18 cellular contexts compared by ENCODE assay signal in genomic region chr7:85583225-85583672, GRCh38.
DNase-seq lines count a peak whose midpoint lies in the region; TF ChIP-seq lines count a peak whose summit lies in the region.
"Had no signal": no experiment of that assay in that cellular context is flagged by ENCODE, and none has a peak within 500 bp of the region (broad histone marks: within the 10 kb centered on the region; RNA-seq: fewer than 3 reads in every experiment).

No MANE protein-coding gene starts in this region.

- WGBS in SK-N-SH (ENCODE audit: low lambda C conversion rate) = 13% methylated on average over 1 of the region's 1 CpG

- H3K27me3 ChIP-seq in BE2C (no peaks in the 10 kb centered on the region), SK-N-SH (ENCODE audit: insufficient read depth) (no peaks in the 10 kb centered on the region), neural cell (ENCODE audit: insufficient read depth, low read depth, low read length) (no peaks in the 10 kb centered on the region)
- H3K27me3 ChIP-seq: BLaER1 treated with 17β-estradiol and CSF1 and Interleukin-3, amounts not matched to agents 10 nM and 100 nM had no signal

- POLR2A ChIA-PET in SK-N-SH (lab: Yijun Ruan, JAX) = no interaction called here

- peak overlapping the region in 1 of 2 experiments; percentile 64; a peak in 1 of 4 replicates for H3K27ac ChIP-seq in SK-N-SH (ENCODE audit: low read depth in 2 of 2, low read length in 1 of 2)
- H3K27ac ChIP-seq in neural cell (ENCODE audit: low read length) = no peak overlapping the region
- H3K27ac ChIP-seq: 22Rv1; BLaER1 treated with 17β-estradiol and CSF1 and Interleukin-3, amounts not matched to agents 10 nM and 100 nM had no signal

- H3K9ac ChIP-seq in SK-N-SH (no peak overlapping the region), neural cell (ENCODE audit: low read length) (no peak overlapping the region)
- H3K9ac ChIP-seq: BLaER1 treated with 17β-estradiol and CSF1 and Interleukin-3, amounts not matched to agents 10 nM and 100 nM had no signal

- H4K20me1 ChIP-seq in SK-N-SH (ENCODE audit: insufficient read depth) (no peaks in the 10 kb centered on the region), neural cell (ENCODE audit: insufficient read depth) (no peaks in the 10 kb centered on the region)
- H4K20me1 ChIP-seq: BLaER1 treated with 17β-estradiol and CSF1 and Interleukin-3, amounts not matched to agents 10 nM and 100 nM had no signal

- DNase-seq in NCI-H1694 treated with DMSO at 0.1 percent for 48 hours (lab: John Stamatoyannopoulos, UW) = peak; percentile 55
- DNase-seq in NCI-H1694 (lab: John Stamatoyannopoulos, UW) = no peak
- peak; percentile 69 for DNase-seq in BE2C
- DNase-seq in SK-N-SH = peak; percentile 26
- no peak for DNase-seq in SHP77 treated with DMSO at 0.1 percent for 48 hours (lab: John Stamatoyannopoulos, UW)
- no peak for DNase-seq in stimulated activated CD4-positive, alpha-beta T cell treated with anti-CD3 and anti-CD28 coated beads, Interleukin-4, amount 100 ng/mL, for 1 hour
- DNase-seq: CD4-positive, alpha-beta T cell; CD8-positive, alpha-beta memory T cell; DMS 273 treated with DMSO at 0.1 percent for 48 hours; DMS53; DMS79 treated with DMSO at 0.1 percent for 48 hours; GF-D8; H9; HFFc6 had no signal

- H3K36me3 ChIP-seq in BE2C (no peaks in the 10 kb centered on the region), SK-N-SH (replicated peaks in 1 of 2; ENCODE audit: control insufficient read depth in 1 of 2, insufficient read depth in 2 of 2, low read length in 1 of 2) (no peaks in the 10 kb centered on the region), neural cell (ENCODE audit: insufficient read depth, low read length) (no peaks in the 10 kb centered on the region)
- H3K36me3 ChIP-seq: BLaER1 treated with 17β-estradiol and CSF1 and Interleukin-3, amounts not matched to agents 10 nM and 100 nM had no signal

- H3K4me2 ChIP-seq in SK-N-SH (no peak overlapping the region), neural cell (ENCODE audit: low read length) (no peak overlapping the region)
- H3K4me2 ChIP-seq: BLaER1 treated with 17β-estradiol and CSF1 and Interleukin-3, amounts not matched to agents 10 nM and 100 nM; GM23338 had no signal

- peak; percentile 73 to 84; a peak in 3 of 4 replicates for TF ChIP-seq EP300 in SK-N-SH (IDR thresholded peaks at IDR 0.05; ENCODE audit: borderline replicate concordance in 1 of 2, low read depth in 1 of 2, low read length in 1 of 2)
- TF ChIP-seq EP300 in neural cell (conservative IDR thresholded peaks at IDR 0.05; ENCODE audit: poor library complexity, severe bottlenecking) = peak; percentile 57

- H2AFZ ChIP-seq in SK-N-SH (ENCODE audit: low read depth) (no peak overlapping the region), neural cell (ENCODE audit: low read depth, low read length) (no peak overlapping the region)
- H2AFZ ChIP-seq: GM23338 had no signal

- H3K4me3 ChIP-seq in BE2C (ENCODE audit: low read depth, low read length) (no peak overlapping the region), SK-N-SH (ENCODE audit: low read depth in 2 of 2, low read length in 1 of 2) (no peak overlapping the region), neural cell (ENCODE audit: low read length) (no peak overlapping the region)
- H3K4me3 ChIP-seq: BLaER1 treated with 17β-estradiol and CSF1 and Interleukin-3, amounts not matched to agents 10 nM and 100 nM; GM23338 had no signal

- CTCF ChIA-PET in SK-N-SH (lab: Yijun Ruan, JAX) = no interaction called here

- TF ChIP-seq CTCF in BE2C (IDR thresholded peaks at IDR 0.05; ENCODE audit: low read depth, low read length) = no peak
- TF ChIP-seq CTCF in SK-N-SH (IDR thresholded peaks at IDR 0.05) = no peak
- no peak for TF ChIP-seq CTCF in neural cell (IDR thresholded peaks at IDR 0.05; ENCODE audit: poor library complexity, severe bottlenecking)

- no peaks in the 10 kb centered on the region for H3K79me2 ChIP-seq in SK-N-SH (ENCODE audit: insufficient read depth)
- no peaks in the 10 kb centered on the region for H3K79me2 ChIP-seq in neural cell (replicated peaks; ENCODE audit: insufficient read depth, low read length)

- H3K9me2 ChIP-seq in SK-N-SH (no peaks in the 10 kb centered on the region), neural cell (ENCODE audit: insufficient read depth, low read length) (no peaks in the 10 kb centered on the region)

- H3F3A ChIP-seq in SK-N-SH (replicated peaks; ENCODE audit: insufficient read depth) (no peaks in the 10 kb centered on the region), neural cell (ENCODE audit: insufficient read depth, low read length, poor library complexity, severe bottlenecking) (no peaks in the 10 kb centered on the region)

- no peaks in the 10 kb centered on the region for H3K9me3 ChIP-seq in BE2C
- H3K9me3 ChIP-seq in SK-N-SH = peaks cover 5% of the 10 kb centered on the region; the same call in 1 of the 2 replicates
- no peaks in the 10 kb centered on the region for H3K9me3 ChIP-seq in neural cell (ENCODE audit: low read length)
- H3K9me3 ChIP-seq: BLaER1 treated with 17β-estradiol and CSF1 and Interleukin-3, amounts not matched to agents 10 nM and 100 nM had no signal

- H3K4me1 ChIP-seq in BE2C = peaks cover 15% of the 10 kb centered on the region
- H3K4me1 ChIP-seq in SK-N-SH (ENCODE audit: control insufficient read depth in 1 of 2, insufficient read depth in 2 of 2, low read depth in 1 of 2, low read length in 1 of 2) = peaks cover 0 to 11% of the 10 kb centered on the region in 2 experiments; a peak in 1 of 4 replicates
- H3K4me1 ChIP-seq: BLaER1 treated with 17β-estradiol and CSF1 and Interleukin-3, amounts not matched to agents 10 nM and 100 nM had no signal

- TF ChIP-seq RAD21 in SK-N-SH (IDR thresholded peaks at IDR 0.05; ENCODE audit: low read length) (no peak), neural cell (conservative IDR thresholded peaks at IDR 0.05) (no peak)

TF ChIP-seq in SK-N-SH, 30 proteins besides CTCF, POLR2A, EP300 and RAD21 (continues in another document):
- TF ChIP-seq RCOR1 (IDR thresholded peaks at IDR 0.05; ENCODE audit: low read length) (peak; percentile 76), PBX3 (IDR thresholded peaks at IDR 0.05) (peak; percentile 96), ZBTB33 (IDR thresholded peaks at IDR 0.05; ENCODE audit: borderline replicate concordance, low read depth) (no peak), POLR2AphosphoS5 (IDR thresholded peaks at IDR 0.05; ENCODE audit: low read depth, low read length) (peak; percentile 82), FOSL2 (IDR thresholded peaks at IDR 0.05; ENCODE audit: borderline replicate concordance, low read depth) (no peak; the same call in 1 of the 2 replicates)

TF ChIP-seq in neural cell, 6 proteins besides CTCF, POLR2A, EP300 and RAD21:
- TF ChIP-seq TAF1 (IDR thresholded peaks at IDR 0.05; ENCODE audit: low read depth) = no peak
- no peak for TF ChIP-seq EZH2 (IDR thresholded peaks at IDR 0.05; ENCODE audit: borderline replicate concordance, insufficient read depth, low read length, poor library complexity, severe bottlenecking)
- peak; percentile 47 for TF ChIP-seq POLR2AphosphoS5 (IDR thresholded peaks at IDR 0.05)
- no peak for TF ChIP-seq REST (IDR thresholded peaks at IDR 0.05; ENCODE audit: borderline replicate concordance)
- TF ChIP-seq MXI1 (conservative IDR thresholded peaks at IDR 0.05; ENCODE audit: poor library complexity, severe bottlenecking) = no peak

Comparison
In these comparisons a context has a peak if more than half of its experiments do, and no peak if none do; other contexts are left out.
1. DNase-seq: peak in NCI-H1694 treated with DMSO at 0.1 percent for 48 hours (single experiment), BE2C (single experiment) and SK-N-SH (single experiment); none in NCI-H1694 (single experiment), SHP77 treated with DMSO at 0.1 percent for 48 hours (single experiment) and stimulated activated CD4-positive, alpha-beta T cell treated with anti-CD3 and anti-CD28 coated beads, Interleukin-4, amount 100 ng/mL, for 1 hour (single experiment).